Comparison of ENCODE assay signal across 9 cellular contexts in genomic region chr22:19641254-19641982, GRCh38.
DNase-seq lines count a peak whose midpoint lies in the region; ATAC-seq and TF ChIP-seq lines count a peak whose summit lies in the region.
"Had no signal": no experiment of that assay in that cellular context is flagged by ENCODE, and none has a peak within 500 bp of the region (broad histone marks: within the 10 kb centered on the region; RNA-seq: fewer than 3 reads in every experiment).

No MANE protein-coding gene starts in this region.

- no peak overlapping the region for H3K4me3 Mint-ChIP-seq in T-helper 17 cell
- H3K4me3 Mint-ChIP-seq: naive thymus-derived CD4-positive, alpha-beta T cell had no signal

- H3K4me1 ChIP-seq in OCI-LY1 (ENCODE audit: insufficient read depth, low read length, severe bottlenecking) (no peaks in the 10 kb centered on the region), foreskin keratinocyte (no peaks in the 10 kb centered on the region)

- TF ChIP-seq CTCF in GM20000 (IDR thresholded peaks at IDR 0.05; ENCODE audit: extremely low read depth, missing control alignments) (peak; percentile 6), OCI-LY1 (IDR thresholded peaks at IDR 0.05; ENCODE audit: low read length) (peak; percentile 49), foreskin keratinocyte (conservative IDR thresholded peaks at IDR 0.05) (peak; percentile 67)

- no peaks in the 10 kb centered on the region for H4K20me1 ChIP-seq in OCI-LY1 (ENCODE audit: insufficient read depth, low read length)

- H3K4me2 ChIP-seq in OCI-LY1 (ENCODE audit: low read length): no peak overlapping the region

- no peaks in the 10 kb centered on the region for H3K36me3 Mint-ChIP-seq in T-helper 17 cell (ENCODE audit: low read depth)
- H3K36me3 Mint-ChIP-seq: naive thymus-derived CD4-positive, alpha-beta T cell had no signal

- DNase-seq in GM20000 (ENCODE audit: low spot score): no peak
- DNase-seq in foreskin keratinocyte: peak in 1 of 2 donors; percentile 16
- DNase-seq in posterior vena cava (ENCODE audit: low spot score): peak; percentile 50
- DNase-seq in T-helper 17 cell: no peak
- DNase-seq in activated T-cell treated with anti-CD3 and anti-CD28 coated beads, Interleukin-2, amount 50 U/mL, for 48 hours: no peak
- DNase-seq: naive thymus-derived CD4-positive, alpha-beta T cell had no signal

- no peaks in the 10 kb centered on the region for H3F3A ChIP-seq in OCI-LY1 (ENCODE audit: insufficient read depth, low read length)

- H3K9me2 ChIP-seq in OCI-LY1 (ENCODE audit: low read depth, low read length): no peaks in the 10 kb centered on the region

- H3K9me3 ChIP-seq in OCI-LY1 (ENCODE audit: low read length) (0 out of 2 replicates have a peak, but pooled peaks cover under 1% of the 10 kb centered on the region), T-helper 17 cell (ENCODE audit: control insufficient read depth, low read length, poor library complexity, severe bottlenecking) (no peaks in the 10 kb centered on the region)

- intact Hi-C loops in posterior vena cava (cut with DNase I): no loop called here

- no peak overlapping the region for H3K4me3 ChIP-seq in OCI-LY1 (ENCODE audit: low read depth, low read length, poor library complexity, severe bottlenecking)

- H2AFZ ChIP-seq in OCI-LY1 (ENCODE audit: low read length): no peak overlapping the region

- no peaks in the 10 kb centered on the region for H3K36me3 ChIP-seq in OCI-LY1 (ENCODE audit: insufficient read depth, low read length)

- H3K27me3 ChIP-seq in OCI-LY1 (ENCODE audit: insufficient read depth, low read length) (peaks cover 6% of the 10 kb centered on the region; the same call in 1 of the 2 replicates), foreskin keratinocyte (no peaks in the 10 kb centered on the region)

- H3K27me3 Mint-ChIP-seq in T-helper 17 cell: peaks cover 43% of the 10 kb centered on the region

- H3K4me1 Mint-ChIP-seq in T-helper 17 cell: peaks cover 2% of the 10 kb centered on the region
- H3K4me1 Mint-ChIP-seq: naive thymus-derived CD4-positive, alpha-beta T cell had no signal

- no peaks in the 10 kb centered on the region for H3K79me2 ChIP-seq in OCI-LY1 (ENCODE audit: insufficient read depth, low read length)

- H3K27ac Mint-ChIP-seq in T-helper 17 cell: no peak overlapping the region
- H3K27ac Mint-ChIP-seq: naive thymus-derived CD4-positive, alpha-beta T cell had no signal

- H3K27ac ChIP-seq in OCI-LY1 (ENCODE audit: low read depth, low read length, poor library complexity, severe bottlenecking): no peak overlapping the region
- no peak overlapping the region for H3K27ac ChIP-seq in foreskin keratinocyte

- H3K9ac ChIP-seq in OCI-LY1 (ENCODE audit: low read length): no peak overlapping the region

- ATAC-seq in foreskin keratinocyte (peak; percentile 78), T-helper 17 cell (no peak), GM18517 (IDR thresholded peaks at IDR 0.05; ENCODE audit: unreplicated experiment) (no peak), GM21619 (IDR thresholded peaks at IDR 0.05; ENCODE audit: unreplicated experiment) (no peak)
- ATAC-seq: naive thymus-derived CD4-positive, alpha-beta T cell had no signal

Comparison
In these comparisons a context has a peak if more than half of its experiments do, and no peak if none do; other contexts are left out.
1. CTCF ChIP-seq: peak in every context shown above with its lines; median percentile 67 in foreskin keratinocyte; 49 in OCI-LY1; 6 in GM20000.